16 cellular contexts compared by ENCODE assay signal in genomic region chr17:12548558-12548957, GRCh38.
A peak's percentile ranks its signal among the peaks of the same experiment; 100 is the strongest.
DNase-seq lines count a peak whose midpoint lies in the region; ATAC-seq and TF ChIP-seq lines count a peak whose summit lies in the region.
"Had no signal": no experiment of that assay in that cellular context is flagged by ENCODE, and none has a peak within 500 bp of the region (broad histone marks: within the 10 kb centered on the region; RNA-seq: fewer than 3 reads in every experiment).

No MANE protein-coding gene starts in this region.

- H4K20me1 ChIP-seq in smooth muscle cell (ENCODE audit: low read depth) (no peaks in the 10 kb centered on the region), PC-9 (ENCODE audit: insufficient read depth) (no peaks in the 10 kb centered on the region)

- H3F3A ChIP-seq in smooth muscle cell (ENCODE audit: low read depth) (no peaks in the 10 kb centered on the region), PC-9 (ENCODE audit: insufficient read depth, low read depth) (no peaks in the 10 kb centered on the region)

- H3K27me3 ChIP-seq in left ventricle myocardium inferior (ENCODE audit: low read depth) (no peaks in the 10 kb centered on the region), mesendoderm (ENCODE audit: insufficient read depth, low read length, poor library complexity) (no peaks in the 10 kb centered on the region), smooth muscle cell (ENCODE audit: low read depth) (no peaks in the 10 kb centered on the region), PC-9 (ENCODE audit: insufficient read depth, low read depth) (peaks cover 11% of the 10 kb centered on the region; the same call in 1 of the 2 replicates)

- H3K4me2 ChIP-seq in mesendoderm (ENCODE audit: low read length), result no peak overlapping the region
- peak overlapping the region; percentile 76 for H3K4me2 ChIP-seq in smooth muscle cell
- H3K4me2 ChIP-seq in PC-9, result no peak overlapping the region

- no peak for TF ChIP-seq CTCF in left ventricle myocardium inferior (IDR thresholded peaks at IDR 0.05; ENCODE audit: borderline replicate concordance)
- TF ChIP-seq CTCF in smooth muscle cell (IDR thresholded peaks at IDR 0.05; ENCODE audit: borderline replicate concordance, insufficient read depth, poor library complexity, severe bottlenecking), result no peak
- no peak for TF ChIP-seq CTCF in PC-9 (conservative IDR thresholded peaks at IDR 0.05)

- H3K9ac ChIP-seq in mesendoderm (ENCODE audit: low read length) (no peak overlapping the region), smooth muscle cell (ENCODE audit: low read depth) (no peak overlapping the region)

- H3K79me2 ChIP-seq in mesendoderm (ENCODE audit: control insufficient read depth, insufficient read depth, low read length) (no peaks in the 10 kb centered on the region), smooth muscle cell (ENCODE audit: low read depth) (no peaks in the 10 kb centered on the region), PC-9 (ENCODE audit: low read depth) (no peaks in the 10 kb centered on the region)

- no peaks in the 10 kb centered on the region for H3K9me3 ChIP-seq in left ventricle myocardium inferior (replicated peaks)
- H3K9me3 ChIP-seq in smooth muscle cell (replicated peaks; ENCODE audit: low read depth), result no peaks in the 10 kb centered on the region
- no peaks in the 10 kb centered on the region for H3K9me3 ChIP-seq in PC-9 (ENCODE audit: insufficient read depth, low read depth)

- intact Hi-C loops in left ventricle myocardium inferior (cut with micrococcal nuclease) (loop anchor here (5.0 kb wide), 1 partner anchor 119 kb away; the partner anchor contains the start of gene MYOCD), left ventricle myocardium superior (cut with micrococcal nuclease) (loop anchor here (5.0 to 10.0 kb wide), 3 partner anchors 64 to 196 kb away; partner anchors contain the start of gene MYOCD), PC-9 (cut with micrococcal nuclease; ENCODE audit: unreplicated experiment) (no loop called here)

- ATAC-seq in left ventricle myocardium superior (no peak), esophagus mucosa (no peak)

- H2AK5ac ChIP-seq in mesendoderm (ENCODE audit: low read length), result no peak overlapping the region

- no CpG with 5 or more reads among the region's 4 CpGs for WGBS in mesendoderm (ENCODE audit: extremely low coverage, insufficient coverage, low lambda C conversion rate)
- 42% methylated on average over 4 of the region's 4 CpGs for WGBS in smooth muscle cell (ENCODE audit: low lambda C conversion rate)

- POLR2A ChIA-PET in PC-9 (lab: Charles Lee; ENCODE audit: unreplicated experiment), result no interaction called here

- H2BK5ac ChIP-seq in mesendoderm (ENCODE audit: low read length), result no peak overlapping the region

- H3K4me3 ChIP-seq in left ventricle myocardium inferior, result no peak overlapping the region
- no peak overlapping the region for H3K4me3 ChIP-seq in mesendoderm (ENCODE audit: low read length)
- H3K4me3 ChIP-seq in smooth muscle cell, result no peak overlapping the region
- no peak overlapping the region for H3K4me3 ChIP-seq in PC-9

- DNase-seq in left ventricle myocardium inferior, result no peak
- no peak for DNase-seq in left ventricle myocardium superior
- no peak for DNase-seq in mesendoderm
- DNase-seq in smooth muscle cell (lab: John Stamatoyannopoulos, UW; ENCODE audit: unreplicated experiment), result no peak
- DNase-seq in activated T-cell treated with anti-CD3 and anti-CD28 coated beads, Interleukin-2, amount 50 U/mL, for 48 hours, result no peak
- no peak for DNase-seq in PC-9
- no peak for DNase-seq in activated gamma-delta T cell treated with Interleukin-2 at 50 U/mL for 16 hours
- DNase-seq: C1 segment of cervical spinal cord, DMS 273 treated with DMSO at 0.1 percent for 48 hours, GOT3, NCI-H146, NCI-H2107, NCI-H226, NCI-H526 treated with DMSO at 0.1 percent for 48 hours, OCI-M1 had no signal

- H3K23ac ChIP-seq in mesendoderm (ENCODE audit: low read length), result no peak overlapping the region

- no peak overlapping the region for H2BK15ac ChIP-seq in mesendoderm (replicated peaks; ENCODE audit: low read depth)

- no peaks in the 10 kb centered on the region for H3K9me2 ChIP-seq in PC-9 (ENCODE audit: insufficient read depth)

- H3K18ac ChIP-seq in mesendoderm (ENCODE audit: low read length), result peak overlapping the region; percentile 64

- no peaks in the 10 kb centered on the region for H3K79me1 ChIP-seq in mesendoderm (ENCODE audit: low read length)

- BruUV-seq in PC-9 (replicated peaks; lab: Mats Ljungman, UMichigan), result no TSS peak

- H3K56ac ChIP-seq in mesendoderm (ENCODE audit: low read length), result no peak overlapping the region

- no peak overlapping the region for H3K4ac ChIP-seq in mesendoderm (ENCODE audit: low read depth, low read length)

- H3K36me3 ChIP-seq in left ventricle myocardium inferior (no peaks in the 10 kb centered on the region), mesendoderm (ENCODE audit: control insufficient read depth, insufficient read depth, low read length) (no peaks in the 10 kb centered on the region), smooth muscle cell (ENCODE audit: low read depth) (no peaks in the 10 kb centered on the region), PC-9 (ENCODE audit: low read depth) (no peaks in the 10 kb centered on the region)

- no peak overlapping the region for H4K8ac ChIP-seq in mesendoderm (ENCODE audit: low read depth, low read length)

- H2AFZ ChIP-seq in smooth muscle cell (ENCODE audit: low read depth) (peak overlapping the region; percentile 2), PC-9 (no peak overlapping the region)

- H2BK120ac ChIP-seq in mesendoderm (ENCODE audit: low read depth, low read length), result no peak overlapping the region

- peak overlapping the region; percentile 69 for H3K27ac ChIP-seq in left ventricle myocardium inferior (replicated peaks)
- no peak overlapping the region for H3K27ac ChIP-seq in mesendoderm (ENCODE audit: low read depth, low read length)
- peak overlapping the region; percentile 43 for H3K27ac ChIP-seq in smooth muscle cell (ENCODE audit: low read depth)
- no peak overlapping the region for H3K27ac ChIP-seq in PC-9

- no peak overlapping the region for H4K5ac ChIP-seq in mesendoderm (ENCODE audit: low read length)

- H3K4me1 ChIP-seq in left ventricle myocardium inferior (peaks cover 20% of the 10 kb centered on the region), mesendoderm (ENCODE audit: control insufficient read depth, low read depth, low read length) (no peaks in the 10 kb centered on the region), smooth muscle cell (ENCODE audit: low read depth) (peaks cover 6% of the 10 kb centered on the region), PC-9 (replicated peaks; ENCODE audit: insufficient read depth) (no peaks in the 10 kb centered on the region)

- CTCF ChIA-PET in PC-9 (lab: Charles Lee), result interaction anchor here (0.5 kb wide), 1 partner anchor 1763 kb away, joined by 6 read pairs; no protein-coding TSS in a partner anchor

Comparison
In these comparisons a context has a peak if more than half of its experiments do, and no peak if none do; other contexts are left out.
1. H3K27ac ChIP-seq: peak in left ventricle myocardium inferior (single experiment) and smooth muscle cell (single experiment); none in mesendoderm (single experiment) and PC-9 (single experiment).